ENCODE assay signal across 18 cellular contexts in genomic region chr1:214303538-214303937, GRCh38. TPM values are rescaled to one million over a fixed set of nuclear protein-coding genes. Genes with fewer than 3 reads are reported as not detected.
DNase-seq lines count a peak whose midpoint lies in the region; ATAC-seq and TF ChIP-seq lines count a peak whose summit lies in the region.
"Had no signal": no experiment of that assay in that cellular context is flagged by ENCODE, and none has a peak within 500 bp of the region (broad histone marks: within the 10 kb centered on the region; RNA-seq: fewer than 3 reads in every experiment).

No MANE protein-coding gene starts in this region.

- no peaks in the 10 kb centered on the region for H3K27me3 ChIP-seq in left ventricle myocardium inferior (ENCODE audit: low read depth)
- no peaks in the 10 kb centered on the region for H3K27me3 ChIP-seq in CD4-positive, alpha-beta T cell (ENCODE audit: control insufficient read depth, insufficient read depth, low read length)
- H3K27me3 ChIP-seq: cardiac muscle cell had no signal

- H3K4me1 Mint-ChIP-seq in activated T-helper 1 cell treated with anti-CD3 and anti-CD28 coated beads, Interleukin-12 subunit alpha, Interleukin-12 subunit beta, Interleukin-2, Interleukin-4 antibody, amounts not matched to agents 30 ng/mL and 10 ng/mL and 1 ng/mL, durations not matched to agents 14 hours and 24 hours and 36 hours (ENCODE audit: low read depth): peaks cover 5% of the 10 kb centered on the region
- peaks cover 55% of the 10 kb centered on the region for H3K4me1 Mint-ChIP-seq in CD4-positive, alpha-beta T cell (ENCODE audit: low read depth)

- H3K4me1 ChIP-seq in left ventricle myocardium inferior: peaks cover 60% of the 10 kb centered on the region

- in situ Hi-C loops in G401 (cut with HindIII; ENCODE audit: low sequenced_read_pairs) (no loop called here), astrocyte of the cerebellum (cut with HindIII; ENCODE audit: low sequenced_read_pairs) (no loop called here)

- CTCF ChIA-PET in CD4-positive, alpha-beta T cell (lab: Charles Lee): interaction anchor here (1.2 to 1.5 kb wide), 3 partner anchors 28 to 42 kb away, joined by 3 to 4 read pairs (median 3); no protein-coding TSS in a partner anchor

- ATAC-seq in CD4-positive, alpha-beta T cell (ENCODE audit: poor library complexity): no peak
- ATAC-seq in HG03342 (IDR thresholded peaks at IDR 0.05; ENCODE audit: unreplicated experiment): no peak

- intact Hi-C loops in left ventricle myocardium inferior (cut with micrococcal nuclease): no loop called here
- intact Hi-C loops in activated T-helper 1 cell treated with anti-CD3 and anti-CD28 coated beads, Interleukin-12 subunit alpha, Interleukin-12 subunit beta, Interleukin-2, Interleukin-4 antibody, amounts not matched to agents 30 ng/mL and 10 ng/mL and 1 ng/mL, durations not matched to agents 14 hours and 24 hours and 36 hours (cut with micrococcal nuclease): no loop called here
- intact Hi-C loops in CD4-positive, alpha-beta T cell (cut with DNase I, micrococcal nuclease): no loop called here

- H3K4me3 ChIP-seq in astrocyte of the cerebellum (ENCODE audit: low read depth, low read length) (peak overlapping the region; percentile 23), left ventricle myocardium inferior (peak overlapping the region; percentile 20)
- H3K4me3 ChIP-seq: cardiac muscle cell had no signal

- H3K27ac Mint-ChIP-seq in activated T-helper 1 cell treated with anti-CD3 and anti-CD28 coated beads, Interleukin-12 subunit alpha, Interleukin-12 subunit beta, Interleukin-2, Interleukin-4 antibody, amounts not matched to agents 30 ng/mL and 10 ng/mL and 1 ng/mL, durations not matched to agents 14 hours and 24 hours and 36 hours: no peak overlapping the region
- H3K27ac Mint-ChIP-seq in CD4-positive, alpha-beta T cell: no peak overlapping the region
- H3K27ac Mint-ChIP-seq: activated CD4-positive, alpha-beta T cell treated with anti-CD3 and anti-CD28 coated beads, Interleukin-2, amount 10 ng/mL, durations not matched to agents 7 days and 5 days; memory B cell had no signal

- H3K9me3 Mint-ChIP-seq in activated T-helper 1 cell treated with anti-CD3 and anti-CD28 coated beads, Interleukin-12 subunit alpha, Interleukin-12 subunit beta, Interleukin-2, Interleukin-4 antibody, amounts not matched to agents 30 ng/mL and 10 ng/mL and 1 ng/mL, durations not matched to agents 14 hours and 24 hours and 36 hours: no peaks in the 10 kb centered on the region
- no peaks in the 10 kb centered on the region for H3K9me3 Mint-ChIP-seq in CD4-positive, alpha-beta T cell
- H3K9me3 Mint-ChIP-seq: activated CD4-positive, alpha-beta T cell treated with anti-CD3 and anti-CD28 coated beads, Interleukin-2, amount 10 ng/mL, durations not matched to agents 7 days and 5 days; memory B cell had no signal

- no peak for TF ChIP-seq CTCF in astrocyte of the cerebellum (IDR thresholded peaks at IDR 0.05; ENCODE audit: low read depth, low read length, missing control alignments)
- no peak for TF ChIP-seq CTCF in left ventricle myocardium inferior (IDR thresholded peaks at IDR 0.05; ENCODE audit: borderline replicate concordance)
- no peak for TF ChIP-seq CTCF in CD4-positive, alpha-beta T cell (IDR thresholded peaks at IDR 0.05)

- no peaks in the 10 kb centered on the region for H3K27me3 Mint-ChIP-seq in activated T-helper 1 cell treated with anti-CD3 and anti-CD28 coated beads, Interleukin-12 subunit alpha, Interleukin-12 subunit beta, Interleukin-2, Interleukin-4 antibody, amounts not matched to agents 30 ng/mL and 10 ng/mL and 1 ng/mL, durations not matched to agents 14 hours and 24 hours and 36 hours (ENCODE audit: insufficient read depth)
- H3K27me3 Mint-ChIP-seq in CD4-positive, alpha-beta T cell: no peaks in the 10 kb centered on the region
- H3K27me3 Mint-ChIP-seq: activated CD4-positive, alpha-beta T cell treated with anti-CD3 and anti-CD28 coated beads, Interleukin-2, amount 10 ng/mL, durations not matched to agents 7 days and 5 days; memory B cell had no signal

- POLR2A ChIA-PET in CD4-positive, alpha-beta T cell (lab: Charles Lee): interaction anchor here (1.9 kb wide), 1 partner anchor 10 kb away, joined by 5 read pairs; no protein-coding TSS in a partner anchor

- H3K4me3 Mint-ChIP-seq in activated T-helper 1 cell treated with anti-CD3 and anti-CD28 coated beads, Interleukin-12 subunit alpha, Interleukin-12 subunit beta, Interleukin-2, Interleukin-4 antibody, amounts not matched to agents 30 ng/mL and 10 ng/mL and 1 ng/mL, durations not matched to agents 14 hours and 24 hours and 36 hours: no peak overlapping the region
- H3K4me3 Mint-ChIP-seq in CD4-positive, alpha-beta T cell: no peak overlapping the region
- H3K4me3 Mint-ChIP-seq: activated CD4-positive, alpha-beta T cell treated with anti-CD3 and anti-CD28 coated beads, Interleukin-2, amount 10 ng/mL, durations not matched to agents 7 days and 5 days; memory B cell; nephron progenitor cell had no signal

- H3K36me3 Mint-ChIP-seq in activated T-helper 1 cell treated with anti-CD3 and anti-CD28 coated beads, Interleukin-12 subunit alpha, Interleukin-12 subunit beta, Interleukin-2, Interleukin-4 antibody, amounts not matched to agents 30 ng/mL and 10 ng/mL and 1 ng/mL, durations not matched to agents 14 hours and 24 hours and 36 hours (ENCODE audit: low read depth): no peaks in the 10 kb centered on the region
- peaks cover 15% of the 10 kb centered on the region for H3K36me3 Mint-ChIP-seq in CD4-positive, alpha-beta T cell (ENCODE audit: low read depth)

- peak; percentile 12 for DNase-seq in G401 (ENCODE audit: low spot score)
- no peak for DNase-seq in astrocyte of the cerebellum (ENCODE audit: low read depth)
- no peak for DNase-seq in left ventricle myocardium inferior
- DNase-seq in putamen (ENCODE audit: low spot score): peak; percentile 42
- no peak for DNase-seq in activated T-helper 1 cell treated with anti-CD3 and anti-CD28 coated beads, Interleukin-12 subunit alpha, Interleukin-12 subunit beta, Interleukin-2, Interleukin-4 antibody, amounts not matched to agents 30 ng/mL and 10 ng/mL and 1 ng/mL, durations not matched to agents 14 hours and 24 hours and 36 hours (ENCODE audit: low spot score)
- no peak for DNase-seq in CD4-positive, alpha-beta T cell
- no peak for DNase-seq in globus pallidus (ENCODE audit: low spot score)
- DNase-seq: activated CD4-positive, alpha-beta T cell treated with anti-CD3 and anti-CD28 coated beads, Interleukin-2, amount 10 ng/mL, durations not matched to agents 7 days and 5 days; COR-L47; GOT3; KG1; NCI-H1048; NCI-H2081 treated with DMSO at 0.1 percent for 48 hours; NCI-H510A; nephron progenitor cell had no signal

- H3K9me3 ChIP-seq in left ventricle myocardium inferior (replicated peaks): no peaks in the 10 kb centered on the region
- no peaks in the 10 kb centered on the region for H3K9me3 ChIP-seq in CD4-positive, alpha-beta T cell (ENCODE audit: control insufficient read depth, low read length)

- H3K36me3 ChIP-seq in left ventricle myocardium inferior: no peaks in the 10 kb centered on the region
- H3K36me3 ChIP-seq: cardiac muscle cell had no signal

- H3K27ac ChIP-seq in left ventricle myocardium inferior (replicated peaks): no peak overlapping the region
- no peak overlapping the region for H3K27ac ChIP-seq in CD4-positive, alpha-beta T cell (ENCODE audit: low read depth, low read length)
- H3K27ac ChIP-seq: cardiac muscle cell had no signal

RNA-seq across cellular contexts. Expression of gene SMYD2, which starts 22.6 kb away (rescaled TPM):
- total RNA-seq in G401 (2014; rRNA removed; shearing (Covaris generic)): 30.5 and 53.3 TPM in 2 replicates
- 247 TPM for total RNA-seq in left ventricle myocardium inferior
- total RNA-seq in activated T-helper 1 cell treated with anti-CD3 and anti-CD28 coated beads, Interleukin-12 subunit alpha, Interleukin-12 subunit beta, Interleukin-2, Interleukin-4 antibody, amounts not matched to agents 30 ng/mL and 10 ng/mL and 1 ng/mL, durations not matched to agents 14 hours and 24 hours and 36 hours: 25.7 and 26.8 TPM in 2 replicates
- total RNA-seq in CD4-positive, alpha-beta T cell: 10 to 100 TPM; 17.1 to 17.6 TPM

Comparison
In these comparisons a context has a peak if more than half of its experiments do, and no peak if none do; other contexts are left out.
1. DNase-seq: peak in G401 (single experiment) and putamen (single experiment); none in astrocyte of the cerebellum (single experiment), left ventricle myocardium inferior (single experiment), activated T-helper 1 cell treated with anti-CD3 and anti-CD28 coated beads, Interleukin-12 subunit alpha, Interleukin-12 subunit beta, Interleukin-2, Interleukin-4 antibody, amounts not matched to agents 30 ng/mL and 10 ng/mL and 1 ng/mL, durations not matched to agents 14 hours and 24 hours and 36 hours (single experiment), CD4-positive, alpha-beta T cell (0 of 10) and globus pallidus (single experiment).